14 cellular contexts compared by ENCODE assay signal in the genomic region with DNA sequence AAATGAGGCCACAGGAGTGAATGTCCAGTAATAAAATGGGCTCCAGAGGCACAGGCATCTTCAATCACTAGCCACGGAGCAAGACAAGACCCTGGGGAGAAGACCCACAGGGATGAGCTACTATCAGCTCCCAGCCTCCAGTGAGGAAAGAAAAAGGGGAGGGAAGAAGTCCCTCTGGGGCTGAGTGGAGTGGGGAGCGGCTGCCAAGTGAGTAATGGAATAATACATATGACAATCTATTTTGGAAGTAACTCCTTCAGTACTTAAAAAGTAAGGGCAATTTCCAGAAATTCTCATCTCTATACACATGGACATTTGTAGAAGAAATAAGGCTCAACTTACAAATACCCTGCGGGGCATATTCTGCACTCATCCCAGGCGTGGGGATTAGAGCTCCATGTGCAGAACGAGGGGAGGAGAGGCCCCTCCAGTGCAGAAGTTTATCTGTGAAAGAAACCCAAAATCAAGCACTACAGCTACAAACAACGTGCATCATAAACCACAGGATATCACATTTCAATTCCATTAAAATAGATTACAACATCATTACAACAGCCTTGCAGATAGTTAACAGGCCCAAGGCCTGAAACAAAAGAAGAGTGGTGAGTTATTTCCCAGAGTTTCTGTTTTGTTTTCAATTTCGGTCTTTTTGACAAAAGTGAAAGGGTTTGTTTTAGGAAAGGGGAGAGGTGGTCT.
DNase-seq lines count a peak whose midpoint lies in the region; ATAC-seq and TF ChIP-seq lines count a peak whose summit lies in the region.
"Had no signal": no experiment of that assay in that cellular context is flagged by ENCODE, and none has a peak within 500 bp of the region (broad histone marks: within the 10 kb centered on the region; RNA-seq: fewer than 3 reads in every experiment).

No MANE protein-coding gene starts in this region.

- peaks cover 51% of the 10 kb centered on the region for H3K36me3 Mint-ChIP-seq in memory B cell

- ATAC-seq in GM18868 (IDR thresholded peaks at IDR 0.05; ENCODE audit: unreplicated experiment) (peak; percentile 56), HG03432 (IDR thresholded peaks at IDR 0.05; ENCODE audit: unreplicated experiment) (peak; percentile 64), memory B cell (ENCODE audit: low read depth) (peak; percentile 57)

- H3K9me3 Mint-ChIP-seq in memory B cell, result peaks cover 4% of the 10 kb centered on the region

- H3K27ac Mint-ChIP-seq in memory B cell, result peak overlapping the region; percentile 86
- H3K27ac Mint-ChIP-seq: type B pancreatic cell had no signal

- no peaks in the 10 kb centered on the region for H3K27me3 Mint-ChIP-seq in memory B cell
- H3K27me3 Mint-ChIP-seq: type B pancreatic cell had no signal

- peak; percentile 81 for DNase-seq in adipocyte (ENCODE audit: low read depth)
- DNase-seq in memory B cell (ENCODE audit: low spot score in 2 of 2), result no peak
- DNase-seq in ascending aorta (ENCODE audit: low spot score in 2 of 2), result no peak
- DNase-seq in NCI-H526 treated with DMSO at 0.1 percent for 48 hours (lab: John Stamatoyannopoulos, UW), result no peak
- DNase-seq in NCI-H2227 treated with DMSO at 0.1 percent for 48 hours (lab: John Stamatoyannopoulos, UW), result no peak
- DNase-seq in cerebellar cortex (ENCODE audit: low spot score), result no peak
- DNase-seq: activated CD4-positive, CD25-positive, alpha-beta regulatory T cell treated with anti-CD3 and anti-CD28 coated beads, Interleukin-2, amount 50 U/mL, for 72 hours; activated gamma-delta T cell treated with Interleukin-2 at 50 U/mL for 16 hours; mesendoderm; NCI-H226; SHP77 had no signal

- no peak for TF ChIP-seq CTCF in ascending aorta (IDR thresholded peaks at IDR 0.05)

- H3K27ac ChIP-seq in ascending aorta, result no peak overlapping the region

- H3K9ac ChIP-seq in adipocyte (ENCODE audit: low read length), result no peak overlapping the region

- H3K9me3 ChIP-seq in adipocyte (ENCODE audit: control insufficient read depth, low read length), result no peaks in the 10 kb centered on the region
- H3K9me3 ChIP-seq in ascending aorta, result no peaks in the 10 kb centered on the region

- H3K4me3 Mint-ChIP-seq in memory B cell, result peak overlapping the region; percentile 19
- H3K4me3 Mint-ChIP-seq: type B pancreatic cell had no signal

- peaks cover 9% of the 10 kb centered on the region for H3K4me1 ChIP-seq in adipocyte (ENCODE audit: control insufficient read depth, insufficient read depth, low read length)
- no peaks in the 10 kb centered on the region for H3K4me1 ChIP-seq in ascending aorta

- H3K4me3 ChIP-seq in adipocyte (ENCODE audit: low read length) (no peak overlapping the region), ascending aorta (no peak overlapping the region)

- H3K27me3 ChIP-seq in adipocyte (replicated peaks; ENCODE audit: control insufficient read depth, insufficient read depth, low read length) (no peaks in the 10 kb centered on the region), ascending aorta (no peaks in the 10 kb centered on the region)

- H3K36me3 ChIP-seq in adipocyte (ENCODE audit: control insufficient read depth, insufficient read depth, low read length, severe bottlenecking) (no peaks in the 10 kb centered on the region), ascending aorta (no peaks in the 10 kb centered on the region)

- H3K4me1 Mint-ChIP-seq in memory B cell, result peaks cover 54% of the 10 kb centered on the region

- intact Hi-C loops in ascending aorta (cut with DNase I), result no loop called here
